21 cellular contexts compared by ENCODE assay signal in genomic region chr18:47683774-47684173, GRCh38.
DNase-seq lines count a peak whose midpoint lies in the region; ATAC-seq, FAIRE-seq and TF ChIP-seq lines count a peak whose summit lies in the region.
"Had no signal": no experiment of that assay in that cellular context is flagged by ENCODE, and none has a peak within 500 bp of the region (broad histone marks: within the 10 kb centered on the region; RNA-seq: fewer than 3 reads in every experiment).

No MANE protein-coding gene starts in this region.

- no peak for DNase-seq in GM12891 (ENCODE audit: insufficient read length, low spot score)
- DNase-seq in RWPE2 (ENCODE audit: low spot score), result no peak
- peak; percentile 2 for DNase-seq in fibroblast of mammary gland (ENCODE audit: low read depth)
- DNase-seq in stimulated activated effector memory CD8-positive, alpha-beta T cell treated with anti-CD3 and anti-CD28 coated beads, Interleukin-12 subunit alpha, Interleukin-12 subunit beta, amount 100 ng/mL, for 72 hours (ENCODE audit: low spot score in 2 of 2), result no peak
- DNase-seq in left colon, result no peak
- no peak for DNase-seq in GDM1 (lab: John Stamatoyannopoulos, UW)
- no peak for DNase-seq in Kasumi-1 (lab: John Stamatoyannopoulos, UW)
- DNase-seq: Caco-2; CD4-positive, alpha-beta T cell; DMS 273 treated with DMSO at 0.1 percent for 48 hours; NCI-H1092 treated with DMSO at 0.1 percent for 48 hours; NCI-H1436 treated with DMSO at 0.1 percent for 48 hours; NCI-H2029; NCI-H345; NCI-H526; OCI-M1; Right ventricle myocardium superior had no signal

- H3K27me3 ChIP-seq in RWPE2 (ENCODE audit: insufficient read depth, poor library complexity, severe bottlenecking), result no peaks in the 10 kb centered on the region
- H3K27me3 ChIP-seq: BLaER1 had no signal

- no peak for TF ChIP-seq POLR2A in GM12891 (IDR thresholded peaks at IDR 0.05; ENCODE audit: low read depth, low read length)

- no peak overlapping the region for H3K27ac Mint-ChIP-seq in stimulated activated effector memory CD8-positive, alpha-beta T cell treated with anti-CD3 and anti-CD28 coated beads, Interleukin-12 subunit alpha, Interleukin-12 subunit beta, amount 100 ng/mL, for 72 hours
- H3K27ac Mint-ChIP-seq: CD4-positive, alpha-beta T cell had no signal

- H3K36me3 ChIP-seq in RWPE2 (ENCODE audit: low read depth), result no peaks in the 10 kb centered on the region
- H3K36me3 ChIP-seq: BLaER1 had no signal

- ATAC-seq in RWPE2 (ENCODE audit: low read depth) (0 out of 3 replicates have a peak, but pooled peaks have one; percentile 21), left colon (no peak)
- ATAC-seq in stimulated activated effector memory CD8-positive, alpha-beta T cell treated with anti-CD3 and anti-CD28 coated beads, Interleukin-12 subunit alpha, Interleukin-12 subunit beta, amount 100 ng/mL, for 72 hours, result peak; percentile 31
- ATAC-seq: HepG2, K562 had no signal

- peak; percentile 43 for FAIRE-seq in GM12891 (lab: Jason Lieb, UNC)
- FAIRE-seq: H54, HepG2, K562 had no signal

- H3K9me3 ChIP-seq in RWPE2 (ENCODE audit: severe bottlenecking), result no peaks in the 10 kb centered on the region
- H3K9me3 ChIP-seq: BLaER1, Caco-2 had no signal

- H3K4me3 ChIP-seq in RWPE2 (ENCODE audit: severe bottlenecking) (no peak overlapping the region), fibroblast of mammary gland (ENCODE audit: control insufficient read depth, low read depth, low read length) (no peak overlapping the region)
- H3K4me3 ChIP-seq: BLaER1, K562 had no signal

- no peaks in the 10 kb centered on the region for H3K9me3 Mint-ChIP-seq in stimulated activated effector memory CD8-positive, alpha-beta T cell treated with anti-CD3 and anti-CD28 coated beads, Interleukin-12 subunit alpha, Interleukin-12 subunit beta, amount 100 ng/mL, for 72 hours
- H3K9me3 Mint-ChIP-seq: CD4-positive, alpha-beta T cell had no signal

- H3K4me1 Mint-ChIP-seq in stimulated activated effector memory CD8-positive, alpha-beta T cell treated with anti-CD3 and anti-CD28 coated beads, Interleukin-12 subunit alpha, Interleukin-12 subunit beta, amount 100 ng/mL, for 72 hours, result no peaks in the 10 kb centered on the region

- no peak for TF ChIP-seq CTCF in RWPE2 (IDR thresholded peaks at IDR 0.05; ENCODE audit: poor library complexity, severe bottlenecking)
- TF ChIP-seq CTCF in fibroblast of mammary gland (conservative IDR thresholded peaks at IDR 0.05; ENCODE audit: control insufficient read depth, insufficient read depth, low read depth, low read length), result no peak

- intact Hi-C loops in left colon (cut with DNase I, micrococcal nuclease), result no loop called here

- H3K36me3 Mint-ChIP-seq in stimulated activated effector memory CD8-positive, alpha-beta T cell treated with anti-CD3 and anti-CD28 coated beads, Interleukin-12 subunit alpha, Interleukin-12 subunit beta, amount 100 ng/mL, for 72 hours, result no peaks in the 10 kb centered on the region

- H3K4me3 Mint-ChIP-seq in stimulated activated effector memory CD8-positive, alpha-beta T cell treated with anti-CD3 and anti-CD28 coated beads, Interleukin-12 subunit alpha, Interleukin-12 subunit beta, amount 100 ng/mL, for 72 hours, result no peak overlapping the region
- H3K4me3 Mint-ChIP-seq: CD4-positive, alpha-beta T cell had no signal

- H3K27ac ChIP-seq in RWPE2 (ENCODE audit: poor library complexity, severe bottlenecking), result no peak overlapping the region
- H3K27ac ChIP-seq: BLaER1 had no signal

- no peaks in the 10 kb centered on the region for H3K4me1 ChIP-seq in RWPE2 (ENCODE audit: insufficient read depth, poor library complexity, severe bottlenecking)
- H3K4me1 ChIP-seq: BLaER1, Caco-2 had no signal

TF ChIP-seq in GM12891, 5 proteins besides CTCF, POLR2A, EP300 and RAD21:
- no peak for TF ChIP-seq TAF1 (IDR thresholded peaks at IDR 0.05; ENCODE audit: low read depth, low read length)
- no peak for TF ChIP-seq POLR2AphosphoS5 (IDR thresholded peaks at IDR 0.05; ENCODE audit: low read depth, low read length)
- no peak for TF ChIP-seq PAX5 (IDR thresholded peaks at IDR 0.05; ENCODE audit: insufficient read depth, low read length, severe bottlenecking)
- TF ChIP-seq SPI1 (IDR thresholded peaks at IDR 0.05; ENCODE audit: low read depth, low read length), result no peak
- no peak for TF ChIP-seq POU2F2 (IDR thresholded peaks at IDR 0.05; ENCODE audit: low read depth, low read length)
